11 cellular contexts compared by ENCODE assay signal in the genomic region with DNA sequence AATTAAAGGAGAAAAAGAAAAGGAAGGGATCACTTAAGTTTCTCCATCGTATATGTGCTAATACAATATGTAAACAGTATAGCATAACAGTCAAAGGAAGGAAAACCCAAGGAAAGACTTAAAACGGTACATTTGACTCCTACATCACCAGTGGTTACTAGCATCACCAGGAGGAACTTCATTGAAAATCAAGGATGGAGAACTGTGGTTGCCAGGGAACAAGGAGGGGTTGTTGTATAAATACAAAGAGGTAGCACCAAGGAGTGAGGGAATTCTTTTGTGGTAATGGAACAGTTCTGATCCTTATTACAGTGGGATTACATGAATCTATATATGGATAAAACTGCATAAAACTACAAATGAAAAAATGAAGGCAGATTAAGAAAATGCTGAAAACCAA. TPM values are rescaled to one million over a fixed set of nuclear protein-coding genes. Genes with fewer than 3 reads are reported as not detected.
DNase-seq lines count a peak whose midpoint lies in the region; ATAC-seq lines count a peak whose summit lies in the region.
"Had no signal": no experiment of that assay in that cellular context is flagged by ENCODE, and none has a peak within 500 bp of the region (broad histone marks: within the 10 kb centered on the region; RNA-seq: fewer than 3 reads in every experiment).

No MANE protein-coding gene starts in this region.

- H3K18ac ChIP-seq in mesendoderm (ENCODE audit: low read length) (no peak overlapping the region), trophoblast cell (ENCODE audit: low read length) (no peak overlapping the region)

- no peak overlapping the region for H4K8ac ChIP-seq in mesendoderm (ENCODE audit: low read depth, low read length)
- H4K8ac ChIP-seq in trophoblast cell (ENCODE audit: low read depth, low read length) = no peak overlapping the region

- H3K36me3 Mint-ChIP-seq in CD4-positive, alpha-beta memory T cell = peaks cover 22 to 53% of the 10 kb centered on the region in 2 donors
- H3K36me3 Mint-ChIP-seq in activated naive CD8-positive, alpha-beta T cell treated with anti-CD3 and anti-CD28 coated beads, Interleukin-2, amount 50 U/mL, for 24 hours (ENCODE audit: low read depth) = peaks cover 20% of the 10 kb centered on the region

- peak overlapping the region in 5 of 7 donors; percentile 0 to 96 (median 78) for H3K27ac Mint-ChIP-seq in CD4-positive, alpha-beta memory T cell
- no peak overlapping the region for H3K27ac Mint-ChIP-seq in activated naive CD8-positive, alpha-beta T cell treated with anti-CD3 and anti-CD28 coated beads, Interleukin-2, amount 50 U/mL, for 24 hours

- H3K23ac ChIP-seq in mesendoderm (ENCODE audit: low read length) (no peak overlapping the region), trophoblast cell (ENCODE audit: low read length) (no peak overlapping the region)

- H3K79me2 ChIP-seq in mesendoderm (ENCODE audit: control insufficient read depth, insufficient read depth, low read length) = peaks cover 9% of the 10 kb centered on the region
- peaks cover 5% of the 10 kb centered on the region for H3K79me2 ChIP-seq in trophoblast cell (ENCODE audit: control insufficient read depth, insufficient read depth, low read length, poor library complexity)

- H2BK5ac ChIP-seq in mesendoderm (ENCODE audit: low read length) (no peak overlapping the region), trophoblast cell (ENCODE audit: low read depth, low read length, poor library complexity) (no peak overlapping the region)

- peak overlapping the region; percentile 89 to 99 (median 96) for H3K4me3 Mint-ChIP-seq in CD4-positive, alpha-beta memory T cell
- peak overlapping the region; percentile 98 for H3K4me3 Mint-ChIP-seq in activated naive CD8-positive, alpha-beta T cell treated with anti-CD3 and anti-CD28 coated beads, Interleukin-2, amount 50 U/mL, for 24 hours

- no peak overlapping the region for H4K12ac ChIP-seq in trophoblast cell (ENCODE audit: low read depth, low read length)

- H3K4me1 Mint-ChIP-seq in CD4-positive, alpha-beta memory T cell = peaks cover 31 to 51% (median 36%) of the 10 kb centered on the region in 4 donors
- peaks cover 46% of the 10 kb centered on the region for H3K4me1 Mint-ChIP-seq in activated naive CD8-positive, alpha-beta T cell treated with anti-CD3 and anti-CD28 coated beads, Interleukin-2, amount 50 U/mL, for 24 hours

- H2BK15ac ChIP-seq in mesendoderm (replicated peaks; ENCODE audit: low read depth) = no peak overlapping the region

- no peak overlapping the region for H3K27ac ChIP-seq in CD4-positive, alpha-beta memory T cell (ENCODE audit: low read depth, low read length)
- no peak overlapping the region for H3K27ac ChIP-seq in HUES48 (ENCODE audit: low read depth, low read length)
- H3K27ac ChIP-seq in mesendoderm (ENCODE audit: low read depth, low read length) = no peak overlapping the region
- H3K27ac ChIP-seq in trophoblast cell (ENCODE audit: low read depth, low read length) = no peak overlapping the region
- H3K27ac ChIP-seq: ascending aorta had no signal

- WGBS in mesendoderm (ENCODE audit: extremely low coverage, insufficient coverage, low lambda C conversion rate) = no CpG with 5 or more reads among the region's 2 CpGs
- WGBS in trophoblast cell (ENCODE audit: extremely low coverage, insufficient coverage, insufficient read length) = no CpG with 5 or more reads among the region's 2 CpGs

- POLR2A ChIA-PET in CD4-positive, alpha-beta memory T cell (lab: Charles Lee; ENCODE audit: partially characterized antibody) = no interaction called here

- H2AK5ac ChIP-seq in mesendoderm (ENCODE audit: low read length) = no peak overlapping the region
- H2AK5ac ChIP-seq in trophoblast cell (ENCODE audit: low read length) = no peak overlapping the region

- no peak overlapping the region for H3K9ac ChIP-seq in HUES48 (ENCODE audit: low read depth, low read length)
- H3K9ac ChIP-seq in mesendoderm (ENCODE audit: low read length) = no peak overlapping the region
- no peak overlapping the region for H3K9ac ChIP-seq in trophoblast cell (ENCODE audit: low read length)

- H3K9me3 Mint-ChIP-seq in CD4-positive, alpha-beta memory T cell = no peaks in the 10 kb centered on the region
- H3K9me3 Mint-ChIP-seq in activated naive CD8-positive, alpha-beta T cell treated with anti-CD3 and anti-CD28 coated beads, Interleukin-2, amount 50 U/mL, for 24 hours = no peaks in the 10 kb centered on the region

- H3K36me3 ChIP-seq in CD4-positive, alpha-beta memory T cell (ENCODE audit: insufficient read depth, low read length) = peaks cover 5% of the 10 kb centered on the region
- H3K36me3 ChIP-seq in HUES48 (ENCODE audit: control insufficient read depth, insufficient read depth, low read length) = peaks cover 37% of the 10 kb centered on the region
- H3K36me3 ChIP-seq in mesendoderm (ENCODE audit: control insufficient read depth, insufficient read depth, low read length) = peaks cover 1% of the 10 kb centered on the region
- H3K36me3 ChIP-seq in trophoblast cell (ENCODE audit: control insufficient read depth in 1 of 2, insufficient read depth in 2 of 2, low read length in 2 of 2) = peaks cover 0 to 3% of the 10 kb centered on the region in 2 experiments

- no peak overlapping the region for H3K4ac ChIP-seq in mesendoderm (ENCODE audit: low read depth, low read length)
- H3K4ac ChIP-seq in trophoblast cell (ENCODE audit: low read depth, low read length) = no peak overlapping the region

- no peaks in the 10 kb centered on the region for H3K27me3 ChIP-seq in CD4-positive, alpha-beta memory T cell (ENCODE audit: insufficient read depth, low read length)
- H3K27me3 ChIP-seq in HUES48 (ENCODE audit: control insufficient read depth, insufficient read depth, low read length) (no peaks in the 10 kb centered on the region), mesendoderm (ENCODE audit: insufficient read depth, low read length, poor library complexity) (no peaks in the 10 kb centered on the region), trophoblast cell (ENCODE audit: insufficient read depth, low read length) (no peaks in the 10 kb centered on the region)
- H3K27me3 ChIP-seq: ascending aorta, stomach had no signal

- H3K4me1 ChIP-seq in CD4-positive, alpha-beta memory T cell (ENCODE audit: insufficient read depth, low read length) = peaks cover 26% of the 10 kb centered on the region
- H3K4me1 ChIP-seq in HUES48 (ENCODE audit: control insufficient read depth, insufficient read depth, low read length) = peaks cover 7% of the 10 kb centered on the region
- H3K4me1 ChIP-seq in mesendoderm (ENCODE audit: control insufficient read depth, low read depth, low read length) = peaks cover 4% of the 10 kb centered on the region
- H3K4me1 ChIP-seq in trophoblast cell (ENCODE audit: control insufficient read depth in 1 of 2, insufficient read depth in 2 of 2, low read length in 2 of 2) = peaks cover 3 to 4% of the 10 kb centered on the region in 2 experiments

- H4K5ac ChIP-seq in mesendoderm (ENCODE audit: low read length) = no peak overlapping the region

- H3K56ac ChIP-seq in mesendoderm (ENCODE audit: low read length) = no peak overlapping the region

- H2BK120ac ChIP-seq in mesendoderm (ENCODE audit: low read depth, low read length) (no peak overlapping the region), trophoblast cell (ENCODE audit: insufficient read depth, low read length, poor library complexity) (no peak overlapping the region)

- H3K14ac ChIP-seq in trophoblast cell (ENCODE audit: low read length) = no peak overlapping the region

- no peak overlapping the region for H3K4me3 ChIP-seq in CD4-positive, alpha-beta memory T cell (ENCODE audit: low read length in 2 of 2)
- H3K4me3 ChIP-seq in HUES48 (ENCODE audit: low read depth, low read length) (peak overlapping the region; percentile 97), mesendoderm (ENCODE audit: low read length) (no peak overlapping the region), trophoblast cell (ENCODE audit: low read depth, low read length) (no peak overlapping the region)

- no peaks in the 10 kb centered on the region for H3K27me3 Mint-ChIP-seq in CD4-positive, alpha-beta memory T cell
- H3K27me3 Mint-ChIP-seq in activated naive CD8-positive, alpha-beta T cell treated with anti-CD3 and anti-CD28 coated beads, Interleukin-2, amount 50 U/mL, for 24 hours = no peaks in the 10 kb centered on the region

- H3K79me1 ChIP-seq in mesendoderm (ENCODE audit: low read length) (peaks cover 6% of the 10 kb centered on the region), trophoblast cell (ENCODE audit: low read length) (peaks cover 4% of the 10 kb centered on the region)

- H4K91ac ChIP-seq in trophoblast cell (ENCODE audit: low read depth, low read length) = no peak overlapping the region

- CTCF ChIA-PET in CD4-positive, alpha-beta memory T cell (lab: Charles Lee; ENCODE audit: partially characterized antibody) = no interaction called here

- H3K9me3 ChIP-seq in CD4-positive, alpha-beta memory T cell (ENCODE audit: control insufficient read depth in 1 of 2, low read length in 2 of 2) = no peaks in the 10 kb centered on the region
- H3K9me3 ChIP-seq in HUES48 (ENCODE audit: control insufficient read depth, insufficient read depth, low read length) = no peaks in the 10 kb centered on the region
- H3K9me3 ChIP-seq in trophoblast cell (ENCODE audit: insufficient read depth, low read depth, low read length) = no peaks in the 10 kb centered on the region
- H3K9me3 ChIP-seq: ascending aorta, stomach had no signal

- H2AFZ ChIP-seq in trophoblast cell (ENCODE audit: insufficient read depth, low read length, poor library complexity) = no peak overlapping the region

- no peak for ATAC-seq in activated naive CD8-positive, alpha-beta T cell treated with anti-CD3 and anti-CD28 coated beads, Interleukin-2, amount 50 U/mL, for 24 hours
- no peak for ATAC-seq in GM21737 (IDR thresholded peaks at IDR 0.05; ENCODE audit: unreplicated experiment)

- DNase-seq in CD4-positive, alpha-beta memory T cell = no peak
- DNase-seq in activated naive CD8-positive, alpha-beta T cell treated with anti-CD3 and anti-CD28 coated beads, Interleukin-2, amount 50 U/mL, for 24 hours = no peak
- DNase-seq in mesendoderm = peak; percentile 69
- DNase-seq in NCI-H510A treated with DMSO at 0.1 percent for 48 hours (lab: John Stamatoyannopoulos, UW) = no peak
- no peak for DNase-seq in trophoblast cell
- no peak for DNase-seq in NCI-H526 (lab: John Stamatoyannopoulos, UW)
- DNase-seq: NCI-H1092, stomach had no signal

- intact Hi-C loops in CD4-positive, alpha-beta memory T cell (cut with micrococcal nuclease) = loop anchor here (5.0 kb wide), 2 partner anchors 213 to 1007 kb away; a partner anchor contains a TSS

- no peak overlapping the region for H2BK12ac ChIP-seq in trophoblast cell (ENCODE audit: low read length)

- H3K4me2 ChIP-seq in mesendoderm (ENCODE audit: low read length) (no peak overlapping the region), trophoblast cell (ENCODE audit: low read length) (no peak overlapping the region)

RNA-seq across cellular contexts. Expression of a gene that starts 1.6 kb away (rescaled TPM):
- 10 to 100 TPM; 35.2 to 38.1 TPM for total RNA-seq in CD4-positive, alpha-beta memory T cell
- 1 to 10 TPM in 1 of 2 donors, under 1 TPM in 1; 0.95 to 4.2 TPM for polyA plus RNA-seq in CD4-positive, alpha-beta memory T cell
- 10.9 TPM for polyA plus RNA-seq in mesendoderm (2013, experiment 1 of 2)
- polyA plus RNA-seq in mesendoderm (2013, experiment 2 of 2) = 7.4 TPM
- 9.8 and 10.7 TPM in 2 replicates for polyA plus RNA-seq in trophoblast cell (2013)

RNA-seq across cellular contexts. Expression of a gene that starts 4.8 kb away (rescaled TPM):
- total RNA-seq in CD4-positive, alpha-beta memory T cell = 10 to 100 TPM; 27.1 to 35.6 TPM
- 10 to 100 TPM; 22.0 to 35.7 TPM for polyA plus RNA-seq in CD4-positive, alpha-beta memory T cell
- polyA plus RNA-seq in mesendoderm (2013, experiment 1 of 2) = 3.0 TPM
- 3.5 TPM for polyA plus RNA-seq in mesendoderm (2013, experiment 2 of 2)
- polyA plus RNA-seq in trophoblast cell (2013) = 5.7 and 6.1 TPM in 2 replicates
- total RNA-seq: ascending aorta had no signal
